Comparison of ENCODE assay signal across 19 cellular contexts in genomic region chr10:76218045-76218444, GRCh38.
DNase-seq lines count a peak whose midpoint lies in the region; ATAC-seq and TF ChIP-seq lines count a peak whose summit lies in the region.
"Had no signal": no experiment of that assay in that cellular context is flagged by ENCODE, and none has a peak within 500 bp of the region (broad histone marks: within the 10 kb centered on the region; RNA-seq: fewer than 3 reads in every experiment).

No MANE protein-coding gene starts in this region.

- H3K36me3 Mint-ChIP-seq in naive thymus-derived CD4-positive, alpha-beta T cell, result no peaks in the 10 kb centered on the region

- ATAC-seq in left lung (peak; percentile 86), GM21737 (IDR thresholded peaks at IDR 0.05; ENCODE audit: unreplicated experiment) (no peak)
- ATAC-seq in naive thymus-derived CD4-positive, alpha-beta T cell, result no peak
- ATAC-seq: HCT116 had no signal

- no peak overlapping the region for H3K4me3 Mint-ChIP-seq in naive thymus-derived CD4-positive, alpha-beta T cell

- DNase-seq in NCI-H2107 treated with DMSO at 0.1 percent for 48 hours (lab: John Stamatoyannopoulos, UW; ENCODE audit: unreplicated experiment) (peak; percentile 35), NCI-H2107 (lab: John Stamatoyannopoulos, UW) (no peak), NCI-H2227 treated with DMSO at 0.1 percent for 48 hours (lab: John Stamatoyannopoulos, UW) (peak; percentile 71), left lung (no peak), T1000 (lab: John Stamatoyannopoulos, UW) (no peak)
- DNase-seq in naive thymus-derived CD4-positive, alpha-beta T cell, result no peak
- no peak for DNase-seq in activated CD4-positive, alpha-beta T cell treated with anti-CD3 and anti-CD28 coated beads for 4 hours
- DNase-seq: 8988T, DMS 273 treated with DMSO at 0.1 percent for 48 hours, NCI-H1694 treated with DMSO at 0.1 percent for 48 hours, NCI-H446 treated with DMSO at 0.1 percent for 48 hours, NCI-H774, Peyer's patch, Right ventricle myocardium superior, T-helper 2 cell had no signal

- H3K36me3 ChIP-seq in left lung, result no peaks in the 10 kb centered on the region
- no peaks in the 10 kb centered on the region for H3K36me3 ChIP-seq in naive thymus-derived CD4-positive, alpha-beta T cell (ENCODE audit: control insufficient read depth in 2 of 3, insufficient read depth in 3 of 3, low read length in 3 of 3)
- H3K36me3 ChIP-seq: BLaER1 treated with 17β-estradiol and CSF1 and Interleukin-3, amounts not matched to agents 10 nM and 100 nM; Peyer's patch had no signal

- no peak overlapping the region for H3K27ac Mint-ChIP-seq in naive thymus-derived CD4-positive, alpha-beta T cell

- peaks cover 0 to 7% (median 2%) of the 10 kb centered on the region in 11 donors for H3K9me3 Mint-ChIP-seq in naive thymus-derived CD4-positive, alpha-beta T cell

- no peak overlapping the region for H3K27ac ChIP-seq in left lung
- no peak overlapping the region for H3K27ac ChIP-seq in naive thymus-derived CD4-positive, alpha-beta T cell (ENCODE audit: low read depth, low read length)
- H3K27ac ChIP-seq: BLaER1 treated with 17β-estradiol and CSF1 and Interleukin-3, amounts not matched to agents 10 nM and 100 nM; HL-60; Peyer's patch had no signal

- H3K4me3 ChIP-seq in left lung, result no peak overlapping the region
- no peak overlapping the region for H3K4me3 ChIP-seq in naive thymus-derived CD4-positive, alpha-beta T cell (ENCODE audit: low read length)
- H3K4me3 ChIP-seq: BLaER1 treated with 17β-estradiol and CSF1 and Interleukin-3, amounts not matched to agents 10 nM and 100 nM; Peyer's patch had no signal

- no peaks in the 10 kb centered on the region for H3K9me3 ChIP-seq in left lung
- no peaks in the 10 kb centered on the region for H3K9me3 ChIP-seq in naive thymus-derived CD4-positive, alpha-beta T cell (ENCODE audit: control insufficient read depth in 2 of 3, low read length in 3 of 3)
- H3K9me3 ChIP-seq: BLaER1 treated with 17β-estradiol and CSF1 and Interleukin-3, amounts not matched to agents 10 nM and 100 nM; Peyer's patch had no signal

- H3K4me1 Mint-ChIP-seq in naive thymus-derived CD4-positive, alpha-beta T cell, result peaks cover 0 to 4% (median 0%) of the 10 kb centered on the region in 7 donors

- intact Hi-C loops in left lung (cut with DNase I), result no loop called here
- intact Hi-C loops in naive thymus-derived CD4-positive, alpha-beta T cell (cut with micrococcal nuclease), result no loop called here

- no peak for TF ChIP-seq CTCF in left lung (IDR thresholded peaks at IDR 0.05)

- POLR2A ChIA-PET in naive thymus-derived CD4-positive, alpha-beta T cell (lab: Charles Lee), result no interaction called here

- H3K27me3 ChIP-seq in left lung, result no peaks in the 10 kb centered on the region
- no peaks in the 10 kb centered on the region for H3K27me3 ChIP-seq in naive thymus-derived CD4-positive, alpha-beta T cell (ENCODE audit: control insufficient read depth in 2 of 2, insufficient read depth in 2 of 2, low read length in 2 of 2)
- H3K27me3 ChIP-seq: BLaER1 treated with 17β-estradiol and CSF1 and Interleukin-3, amounts not matched to agents 10 nM and 100 nM; Peyer's patch had no signal

- CTCF ChIA-PET in naive thymus-derived CD4-positive, alpha-beta T cell (lab: Charles Lee), result no interaction called here

- no peaks in the 10 kb centered on the region for H3K4me1 ChIP-seq in left lung
- no peaks in the 10 kb centered on the region for H3K4me1 ChIP-seq in naive thymus-derived CD4-positive, alpha-beta T cell (ENCODE audit: control insufficient read depth in 2 of 2, insufficient read depth in 2 of 2, low read length in 2 of 2)
- H3K4me1 ChIP-seq: BLaER1 treated with 17β-estradiol and CSF1 and Interleukin-3, amounts not matched to agents 10 nM and 100 nM; Peyer's patch had no signal

- H3K27me3 Mint-ChIP-seq in naive thymus-derived CD4-positive, alpha-beta T cell, result no peaks in the 10 kb centered on the region

Comparison
In these comparisons a context has a peak if more than half of its experiments do, and no peak if none do; other contexts are left out.
1. DNase-seq: peak in NCI-H2107 treated with DMSO at 0.1 percent for 48 hours (single experiment) and NCI-H2227 treated with DMSO at 0.1 percent for 48 hours (single experiment); none in NCI-H2107 (single experiment), left lung (0 of 2), T1000 (single experiment), naive thymus-derived CD4-positive, alpha-beta T cell (0 of 9) and activated CD4-positive, alpha-beta T cell treated with anti-CD3 and anti-CD28 coated beads for 4 hours (0 of 2).